ENCODE assay signal across 8 cellular contexts in genomic region chr17:7634384-7634783, GRCh38. TPM values are rescaled to one million over a fixed set of nuclear protein-coding genes. Genes with fewer than 3 reads are reported as not detected.
DNase-seq lines count a peak whose midpoint lies in the region; ATAC-seq and TF ChIP-seq lines count a peak whose summit lies in the region.

No MANE protein-coding gene starts in this region.

- CTCF ChIA-PET in activated CD4-positive, alpha-beta T cell treated with anti-CD3 and anti-CD28 coated beads for 36 hours (lab: Charles Lee) = interaction anchor here (0.5 to 4.9 kb wide), 4 partner anchors 8 to 206 kb away, joined by 3 to 20 read pairs (median 4); partner anchors contain the start of gene ATP1B2

- POLR2A ChIA-PET in activated CD4-positive, alpha-beta T cell treated with anti-CD3 and anti-CD28 coated beads for 36 hours (lab: Charles Lee) = no interaction called here

- H3K36me3 Mint-ChIP-seq in activated CD4-positive, alpha-beta T cell treated with anti-CD3 and anti-CD28 coated beads for 36 hours (ENCODE audit: low read depth) = no peaks in the 10 kb centered on the region
- no peaks in the 10 kb centered on the region for H3K36me3 Mint-ChIP-seq in endothelial cell (ENCODE audit: low read depth, unreplicated experiment)

- no peak overlapping the region for H3K27ac Mint-ChIP-seq in activated CD4-positive, alpha-beta T cell treated with anti-CD3 and anti-CD28 coated beads for 36 hours
- no peak overlapping the region for H3K27ac Mint-ChIP-seq in endothelial cell (ENCODE audit: unreplicated experiment)

- no peaks in the 10 kb centered on the region for H3K9me3 Mint-ChIP-seq in activated CD4-positive, alpha-beta T cell treated with anti-CD3 and anti-CD28 coated beads for 36 hours (ENCODE audit: low read depth)
- H3K9me3 Mint-ChIP-seq in endothelial cell (ENCODE audit: unreplicated experiment) = no peaks in the 10 kb centered on the region

- peak; percentile 60 for DNase-seq in activated CD4-positive, alpha-beta T cell treated with anti-CD3 and anti-CD28 coated beads for 36 hours
- no peak for DNase-seq in activated CD4-positive, alpha-beta T cell treated with anti-CD3 and anti-CD28 coated beads, Interleukin-2, amount 50 U/mL, for 1 hour
- DNase-seq in NCI-H460 (ENCODE audit: extremely low read depth, low read depth) = peak; percentile 53
- DNase-seq in endothelial cell (ENCODE audit: low spot score) = peak; percentile 86
- peak; percentile 59 for DNase-seq in pons (ENCODE audit: low spot score)
- DNase-seq in T-helper 2 cell = no peak
- no peak for DNase-seq in activated gamma-delta T cell (lab: John Stamatoyannopoulos, UW)
- no peak for DNase-seq in activated CD4-positive, CD25-positive, alpha-beta regulatory T cell (lab: John Stamatoyannopoulos, UW)

- no peaks in the 10 kb centered on the region for H3K4me1 Mint-ChIP-seq in activated CD4-positive, alpha-beta T cell treated with anti-CD3 and anti-CD28 coated beads for 36 hours
- peaks cover 3% of the 10 kb centered on the region for H3K4me1 Mint-ChIP-seq in endothelial cell (ENCODE audit: unreplicated experiment)

- intact Hi-C loops in activated CD4-positive, alpha-beta T cell treated with anti-CD3 and anti-CD28 coated beads for 36 hours (cut with DNase I, micrococcal nuclease) = loop anchor here in 1 of 2 experiments (5.0 kb wide), 1 partner anchor 38 kb away; no protein-coding TSS in a partner anchor

- no peaks in the 10 kb centered on the region for H3K27me3 Mint-ChIP-seq in activated CD4-positive, alpha-beta T cell treated with anti-CD3 and anti-CD28 coated beads for 36 hours
- H3K27me3 Mint-ChIP-seq in endothelial cell (ENCODE audit: unreplicated experiment) = peaks cover 2% of the 10 kb centered on the region

- TF ChIP-seq CTCF in endothelial cell (IDR thresholded peaks at IDR 0.05; ENCODE audit: unreplicated experiment) = no peak

- ATAC-seq in activated CD4-positive, alpha-beta T cell treated with anti-CD3 and anti-CD28 coated beads for 36 hours = peak; percentile 37

- H3K4me3 Mint-ChIP-seq in activated CD4-positive, alpha-beta T cell treated with anti-CD3 and anti-CD28 coated beads for 36 hours = no peak overlapping the region
- no peak overlapping the region for H3K4me3 Mint-ChIP-seq in endothelial cell (ENCODE audit: unreplicated experiment)

RNA-seq across cellular contexts. Expression of gene SHBG, which starts 4.4 kb away (rescaled TPM):
- under 1 TPM; 0.25 to 0.30 TPM for total RNA-seq in activated CD4-positive, alpha-beta T cell treated with anti-CD3 and anti-CD28 coated beads for 36 hours
- total RNA-seq in NCI-H460 (2014; rRNA removed; shearing (Covaris generic)) = 0.10 TPM in 1 of 2 replicates, not detected in the other
- polyA plus RNA-seq in NCI-H460 (2014; cell fraction: nucleus; rRNA removed) = 1.4 TPM in 1 of 2 replicates, not detected in the other
- total RNA-seq in endothelial cell (ENCODE audit: unreplicated experiment) = 0.95 TPM

RNA-seq across cellular contexts. Expression of gene SAT2, which starts 6.8 kb away (rescaled TPM):
- total RNA-seq in activated CD4-positive, alpha-beta T cell treated with anti-CD3 and anti-CD28 coated beads for 36 hours = 10 to 100 TPM; 15.9 to 22.2 TPM
- 51.5 and 53.9 TPM in 2 replicates for total RNA-seq in NCI-H460 (2014; rRNA removed; shearing (Covaris generic))
- polyA plus RNA-seq in NCI-H460 (2014; cell fraction: nucleus; rRNA removed) = 35.9 and 45.8 TPM in 2 replicates
- total RNA-seq in endothelial cell (ENCODE audit: unreplicated experiment) = 100 TPM

RNA-seq across cellular contexts. Expression of gene ATP1B2, which starts 16.3 kb away (rescaled TPM):
- under 1 TPM; 0.32 to 0.33 TPM for total RNA-seq in activated CD4-positive, alpha-beta T cell treated with anti-CD3 and anti-CD28 coated beads for 36 hours
- not detected in 2 replicates for total RNA-seq in NCI-H460 (2014; rRNA removed; shearing (Covaris generic))
- not detected in 2 replicates for polyA plus RNA-seq in NCI-H460 (2014; cell fraction: nucleus; rRNA removed)
- total RNA-seq in endothelial cell (ENCODE audit: unreplicated experiment) = 10.4 TPM

RNA-seq across cellular contexts. Expression of gene FXR2, which starts 19.7 kb away (rescaled TPM):
- 10 to 100 TPM; 35.6 to 50.2 TPM for total RNA-seq in activated CD4-positive, alpha-beta T cell treated with anti-CD3 and anti-CD28 coated beads for 36 hours
- 72.6 and 73.3 TPM in 2 replicates for total RNA-seq in NCI-H460 (2014; rRNA removed; shearing (Covaris generic))
- polyA plus RNA-seq in NCI-H460 (2014; cell fraction: nucleus; rRNA removed) = 77.5 and 90.8 TPM in 2 replicates
- total RNA-seq in endothelial cell (ENCODE audit: unreplicated experiment) = 37.9 TPM

RNA-seq across cellular contexts. Expression of gene SOX15, which starts 44.5 kb away (rescaled TPM):
- under 1 TPM in 1 of 2 experiments, not detected in 1; 0.16 TPM for total RNA-seq in activated CD4-positive, alpha-beta T cell treated with anti-CD3 and anti-CD28 coated beads for 36 hours
- total RNA-seq in NCI-H460 (2014; rRNA removed; shearing (Covaris generic)) = 0.47 TPM in 1 of 2 replicates, not detected in the other
- 0.47 and 1.8 TPM in 2 replicates for polyA plus RNA-seq in NCI-H460 (2014; cell fraction: nucleus; rRNA removed)
- 1.3 TPM for total RNA-seq in endothelial cell (ENCODE audit: unreplicated experiment)

Comparison
In these comparisons a context has a peak if more than half of its experiments do, and no peak if none do; other contexts are left out.
1. DNase-seq: peak in activated CD4-positive, alpha-beta T cell treated with anti-CD3 and anti-CD28 coated beads for 36 hours (single experiment), NCI-H460 (single experiment), endothelial cell (single experiment) and pons (single experiment); none in activated CD4-positive, alpha-beta T cell treated with anti-CD3 and anti-CD28 coated beads, Interleukin-2, amount 50 U/mL, for 1 hour (single experiment), T-helper 2 cell (0 of 5), activated gamma-delta T cell (single experiment) and activated CD4-positive, CD25-positive, alpha-beta regulatory T cell (0 of 4).